ENCODE assay signal across 11 cellular contexts in the genomic region with DNA sequence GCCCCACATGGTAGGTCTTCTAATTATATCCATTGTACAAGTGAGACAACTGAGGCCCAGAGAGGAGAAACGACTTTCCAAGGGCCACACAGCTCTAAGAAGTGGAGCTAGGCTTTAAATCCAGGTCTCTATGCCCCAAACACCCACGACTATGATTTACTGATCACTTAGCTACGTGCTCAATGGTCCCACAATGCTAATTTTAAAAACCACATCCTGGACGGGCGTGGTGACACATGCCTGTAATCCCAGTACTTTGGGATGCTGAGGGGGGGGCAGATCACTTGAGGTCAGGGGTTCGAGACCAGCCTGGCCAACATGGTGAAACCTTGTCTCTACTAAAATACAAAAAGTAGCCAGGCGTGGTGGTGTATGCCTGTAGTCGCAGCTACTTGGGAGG. TPM values are rescaled to one million over a fixed set of nuclear protein-coding genes. Genes with fewer than 3 reads are reported as not detected.
DNase-seq lines count a peak whose midpoint lies in the region; ATAC-seq, FAIRE-seq and TF ChIP-seq lines count a peak whose summit lies in the region.
"Had no signal": no experiment of that assay in that cellular context is flagged by ENCODE, and none has a peak within 500 bp of the region (broad histone marks: within the 10 kb centered on the region; RNA-seq: fewer than 3 reads in every experiment).

No MANE protein-coding gene starts in this region.

- H4K20me1 ChIP-seq in astrocyte (ENCODE audit: insufficient read depth, low read length), result no peaks in the 10 kb centered on the region

- no peak overlapping the region for H3K4me2 ChIP-seq in astrocyte (ENCODE audit: low read length)

- no peak overlapping the region for H3K4me3 ChIP-seq in astrocyte (ENCODE audit: insufficient read depth, low read depth, low read length)

- H3K27ac ChIP-seq in astrocyte (ENCODE audit: low read depth, low read length), result no peak overlapping the region

- TF ChIP-seq CTCF in astrocyte (IDR thresholded peaks at IDR 0.05; ENCODE audit: insufficient read depth, low read depth, low read length), result no peak

- no peak for TF ChIP-seq POLR2A in GM12891 (IDR thresholded peaks at IDR 0.05; ENCODE audit: low read depth, low read length)

- peak overlapping the region; percentile 41 for H3K27ac Mint-ChIP-seq in astrocyte (ENCODE audit: unreplicated experiment)

- ATAC-seq in GM21526 (IDR thresholded peaks at IDR 0.05; ENCODE audit: low FRiP score, unreplicated experiment) (no peak), HG03565 (IDR thresholded peaks at IDR 0.05; ENCODE audit: unreplicated experiment) (no peak)

- H3K36me3 ChIP-seq in astrocyte (ENCODE audit: insufficient read depth, low read length), result no peaks in the 10 kb centered on the region

- FAIRE-seq in GM12891 (lab: Jason Lieb, UNC) (peak; percentile 35), astrocyte (lab: Jason Lieb, UNC) (no peak)

- peak; percentile 39 for DNase-seq in A172 (ENCODE audit: low spot score)
- DNase-seq in GM12891 (ENCODE audit: insufficient read length, low spot score), result no peak
- peak; percentile 56 for DNase-seq in HT1080 (ENCODE audit: low read depth)
- DNase-seq in astrocyte (ENCODE audit: low read depth), result no peak
- no peak for DNase-seq in D341Med (ENCODE audit: low spot score)
- no peak for DNase-seq in iPS-NIHi11 (ENCODE audit: low spot score)
- DNase-seq: activated CD8-positive, alpha-beta memory T cell treated with anti-CD3 and anti-CD28 coated beads, Interleukin-2, amount 50 U/mL, for 4 hours; SW 1271 had no signal

- H3K27me3 ChIP-seq in astrocyte (ENCODE audit: insufficient read depth, low read length), result no peaks in the 10 kb centered on the region

- peaks cover 8% of the 10 kb centered on the region for H3K4me1 ChIP-seq in astrocyte (ENCODE audit: insufficient read depth, low read length)

- no peaks in the 10 kb centered on the region for H3K9me3 ChIP-seq in astrocyte (ENCODE audit: insufficient read depth, low read depth, low read length)

- no peaks in the 10 kb centered on the region for H3K36me3 Mint-ChIP-seq in astrocyte (ENCODE audit: low read depth, unreplicated experiment)

- no peak overlapping the region for H2AFZ ChIP-seq in astrocyte (ENCODE audit: low read depth, low read length)

- no peaks in the 10 kb centered on the region for H3K9me3 Mint-ChIP-seq in astrocyte (ENCODE audit: unreplicated experiment)

- no peak overlapping the region for H3K4me3 Mint-ChIP-seq in astrocyte (ENCODE audit: unreplicated experiment)

- no peaks in the 10 kb centered on the region for H3K79me2 ChIP-seq in astrocyte (ENCODE audit: insufficient read depth, low read length)

- H3K27me3 Mint-ChIP-seq in astrocyte (ENCODE audit: low read depth, unreplicated experiment), result peaks cover 1% of the 10 kb centered on the region

- no peak overlapping the region for H3K9ac ChIP-seq in astrocyte (ENCODE audit: low read length)

- H3K4me1 Mint-ChIP-seq in astrocyte (ENCODE audit: low read depth, unreplicated experiment), result no peaks in the 10 kb centered on the region

TF ChIP-seq in GM12891, 5 proteins besides CTCF, POLR2A, EP300 and RAD21:
- TF ChIP-seq POU2F2 (IDR thresholded peaks at IDR 0.05; ENCODE audit: low read depth, low read length), result no peak
- no peak for TF ChIP-seq TAF1 (IDR thresholded peaks at IDR 0.05; ENCODE audit: low read depth, low read length)
- TF ChIP-seq SPI1 (IDR thresholded peaks at IDR 0.05; ENCODE audit: low read depth, low read length), result no peak
- TF ChIP-seq PAX5 (IDR thresholded peaks at IDR 0.05; ENCODE audit: insufficient read depth, low read length, severe bottlenecking), result no peak
- no peak for TF ChIP-seq POLR2AphosphoS5 (IDR thresholded peaks at IDR 0.05; ENCODE audit: low read depth, low read length)

RNA-seq across cellular contexts. Expression of gene MLEC, which starts 8.4 kb away (rescaled TPM):
- 105 and 120 TPM in 2 replicates for total RNA-seq in A172 (2014; rRNA removed; shearing (Covaris generic))
- 32.9 TPM for polyA plus RNA-seq in GM12891 (2012; ENCODE audit: low read depth, missing spikeins)
- total RNA-seq in HT1080 (2014; rRNA removed; shearing (Covaris generic)), result 98.3 and 99.4 TPM in 2 replicates
- polyA plus RNA-seq in HT1080 (2015; cell fraction: cytosol; rRNA removed), result 69.3 and 73.4 TPM in 2 replicates
- polyA plus RNA-seq in HT1080 (2015; cell fraction: nucleus; rRNA removed), result 66.0 and 70.3 TPM in 2 replicates
- total RNA-seq in astrocyte, result 137 and 152 TPM in 2 replicates

RNA-seq across cellular contexts. Expression of gene UNC119B, which starts 31.7 kb away (rescaled TPM):
- 15.5 and 18.1 TPM in 2 replicates for total RNA-seq in A172 (2014; rRNA removed; shearing (Covaris generic))
- 16.4 TPM for polyA plus RNA-seq in GM12891 (2012; ENCODE audit: low read depth, missing spikeins)
- total RNA-seq in HT1080 (2014; rRNA removed; shearing (Covaris generic)), result 11.1 and 11.2 TPM in 2 replicates
- 24.7 and 24.9 TPM in 2 replicates for polyA plus RNA-seq in HT1080 (2015; cell fraction: cytosol; rRNA removed)
- polyA plus RNA-seq in HT1080 (2015; cell fraction: nucleus; rRNA removed), result 28.1 and 34.0 TPM in 2 replicates
- total RNA-seq in astrocyte, result 21.3 and 24.3 TPM in 2 replicates

RNA-seq across cellular contexts. Expression of gene CABP1, which starts 38.1 kb away (rescaled TPM):
- total RNA-seq in A172 (2014; rRNA removed; shearing (Covaris generic)), result 0.83 TPM in 1 of 2 replicates, not detected in the other
- polyA plus RNA-seq in GM12891 (2012; ENCODE audit: low read depth, missing spikeins), result 1.2 TPM
- not detected in 2 replicates for total RNA-seq in HT1080 (2014; rRNA removed; shearing (Covaris generic))
- 0.07 and 0.22 TPM in 2 replicates for polyA plus RNA-seq in HT1080 (2015; cell fraction: cytosol; rRNA removed)
- polyA plus RNA-seq in HT1080 (2015; cell fraction: nucleus; rRNA removed), result 0.06 TPM in 1 of 2 replicates, not detected in the other
- total RNA-seq in astrocyte, result 0.19 and 0.30 TPM in 2 replicates
- total RNA-seq: NCI-H460 had no signal

RNA-seq across cellular contexts. Expression of gene ACADS, which starts 47.1 kb away (rescaled TPM):
- 1.8 TPM in 1 of 2 replicates, not detected in the other for total RNA-seq in A172 (2014; rRNA removed; shearing (Covaris generic))
- 16.9 TPM for polyA plus RNA-seq in GM12891 (2012; ENCODE audit: low read depth, missing spikeins)
- total RNA-seq in HT1080 (2014; rRNA removed; shearing (Covaris generic)), result 5.1 and 5.6 TPM in 2 replicates
- 7.6 and 8.6 TPM in 2 replicates for polyA plus RNA-seq in HT1080 (2015; cell fraction: cytosol; rRNA removed)
- 16.9 and 21.8 TPM in 2 replicates for polyA plus RNA-seq in HT1080 (2015; cell fraction: nucleus; rRNA removed)
- total RNA-seq in astrocyte, result 2.8 and 2.9 TPM in 2 replicates

Comparison
In these comparisons a context has a peak if more than half of its experiments do, and no peak if none do; other contexts are left out.
1. DNase-seq: peak in A172 (single experiment) and HT1080 (single experiment); none in GM12891 (single experiment), astrocyte (single experiment), D341Med (single experiment) and iPS-NIHi11 (single experiment).